In the genomic region with DNA sequence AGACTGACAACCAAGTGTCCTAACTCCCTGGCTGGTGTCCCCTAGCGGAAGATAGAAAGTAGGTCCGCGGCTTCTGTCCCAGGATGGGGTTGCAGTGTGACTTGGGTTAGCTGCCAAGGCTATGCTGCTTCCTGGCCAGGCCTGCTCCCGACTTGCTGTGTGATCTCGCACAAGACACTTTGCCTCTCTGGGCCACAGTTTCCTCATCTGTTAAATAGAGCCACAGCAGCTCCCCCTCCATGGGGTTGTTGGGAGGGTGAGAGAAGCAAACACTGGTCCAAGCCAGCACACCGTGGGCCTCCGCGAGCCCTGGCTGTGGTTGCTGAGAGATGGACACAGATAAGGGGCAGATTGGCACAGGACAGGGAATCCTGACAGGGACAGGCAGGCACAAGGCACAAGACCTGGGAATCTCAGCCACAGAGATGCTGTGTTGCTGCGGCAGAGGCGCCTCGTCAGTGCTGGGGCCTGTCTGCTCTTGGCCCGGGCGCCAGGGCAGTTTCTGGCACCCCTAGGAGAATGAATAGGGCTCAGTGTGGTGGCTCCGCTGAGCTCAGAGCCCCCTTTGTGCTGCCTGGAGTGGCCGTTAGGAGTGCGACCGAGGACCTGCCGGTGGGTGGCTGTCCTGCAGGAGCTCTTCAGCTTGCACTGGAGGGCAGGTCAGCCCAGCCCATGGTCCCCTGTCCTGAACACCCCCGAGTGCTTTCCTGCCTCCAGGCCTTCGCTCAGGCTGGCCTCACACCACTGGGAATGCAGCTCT, we compare ENCODE assay signal across 1 cellular context.
TF ChIP-seq lines count a peak whose summit lies in the region.

No MANE protein-coding gene starts in this region.

TF ChIP-seq in GM12878, 131 proteins besides CTCF, POLR2A, EP300 and RAD21:
- no peak for TF ChIP-seq NFXL1 (IDR thresholded peaks at IDR 0.05; ENCODE audit: borderline replicate concordance)
- TF ChIP-seq PAX5 (IDR thresholded peaks at IDR 0.05; ENCODE audit: borderline replicate concordance, low read depth, low read length), result no peak
- no peak for TF ChIP-seq KDM1A (IDR thresholded peaks at IDR 0.05; ENCODE audit: borderline replicate concordance)
- no peak for TF ChIP-seq PML (IDR thresholded peaks at IDR 0.05; ENCODE audit: low read length)
- no peak for TF ChIP-seq ATF2 (IDR thresholded peaks at IDR 0.05; ENCODE audit: low read length)
- TF ChIP-seq YY1 (IDR thresholded peaks at IDR 0.05; ENCODE audit: low read depth, low read length), result no peak
- TF ChIP-seq ESRRA (IDR thresholded peaks at IDR 0.05; ENCODE audit: low read length), result no peak
- TF ChIP-seq ZNF622 (IDR thresholded peaks at IDR 0.05), result no peak
- TF ChIP-seq SMAD1 (IDR thresholded peaks at IDR 0.05; ENCODE audit: low read depth, partially characterized antibody), result no peak
- TF ChIP-seq POLR2AphosphoS5 (IDR thresholded peaks at IDR 0.05; ENCODE audit: low read length), result no peak
- no peak for TF ChIP-seq WRNIP1 (IDR thresholded peaks at IDR 0.05; ENCODE audit: borderline replicate concordance, low read depth, low read length)
